In the genomic region with DNA sequence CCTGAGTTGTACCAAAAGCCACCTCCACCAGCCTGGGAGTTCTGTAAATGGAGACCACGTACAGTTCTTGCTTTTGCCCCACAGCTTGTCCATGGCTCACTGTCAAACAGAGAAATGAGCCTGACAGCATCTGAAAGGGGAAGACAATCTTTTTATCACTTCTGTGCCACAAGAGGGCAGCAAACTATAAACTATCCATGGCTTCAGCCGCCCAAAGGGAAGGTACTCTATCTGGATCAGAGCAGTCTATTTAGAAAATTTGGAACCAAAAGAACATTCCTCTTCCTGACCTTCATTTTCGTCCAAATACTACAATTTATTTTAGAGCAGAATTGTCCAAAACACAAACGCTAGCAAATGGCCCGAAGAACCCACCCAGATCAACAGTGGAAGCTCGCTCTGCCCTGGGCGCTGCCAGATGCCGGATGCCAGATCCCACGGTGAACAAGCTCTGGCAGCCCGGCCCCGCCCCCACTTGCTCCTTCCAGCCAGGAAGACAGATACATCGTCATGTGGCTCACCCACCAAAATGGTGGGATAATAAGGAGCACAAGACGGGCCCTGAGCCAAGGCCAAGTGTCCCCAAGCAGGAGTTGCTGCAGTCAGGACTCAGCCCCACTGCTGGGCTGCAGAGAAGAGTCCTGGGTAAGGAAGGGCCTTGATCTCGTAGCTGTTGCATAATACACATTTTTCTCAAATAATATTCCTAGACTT, we compare ENCODE assay signal across 8 cellular contexts. TPM values are rescaled to one million over a fixed set of nuclear protein-coding genes. Genes with fewer than 3 reads are reported as not detected.
DNase-seq lines count a peak whose midpoint lies in the region; ATAC-seq and TF ChIP-seq lines count a peak whose summit lies in the region.

No MANE protein-coding gene starts in this region.

- H3F3A ChIP-seq in PC-9 (ENCODE audit: insufficient read depth, low read depth): peaks cover 29% of the 10 kb centered on the region; the same call in 1 of the 2 replicates

- DNase-seq in DND-41 (peak; percentile 57), Kasumi-1 (lab: John Stamatoyannopoulos, UW) (peak; percentile 79 to 92), PC-9 (peak; percentile 71 to 75), foreskin fibroblast (peak; percentile 67 to 91), type B pancreatic cell (ENCODE audit: extremely low spot score, unreplicated experiment) (no peak)
- DNase-seq in activated naive CD4-positive, alpha-beta T cell treated with anti-CD3 and anti-CD28 coated beads for 36 hours: peak; percentile 67
- DNase-seq in naive thymus-derived CD8-positive, alpha-beta T cell: peak in 9 of 10 donors; percentile 18 to 72 (median 53)

- H3K4me3 Mint-ChIP-seq in activated naive CD4-positive, alpha-beta T cell treated with anti-CD3 and anti-CD28 coated beads for 36 hours: no peak overlapping the region
- H3K4me3 Mint-ChIP-seq in naive thymus-derived CD8-positive, alpha-beta T cell: no peak overlapping the region
- H3K4me3 Mint-ChIP-seq in type B pancreatic cell: peak overlapping the region; percentile 86

- TF ChIP-seq CTCF in DND-41 (IDR thresholded peaks at IDR 0.05; ENCODE audit: borderline replicate concordance, extremely low read depth, low read length, poor library complexity, severe bottlenecking) (peak; percentile 86), PC-9 (conservative IDR thresholded peaks at IDR 0.05) (peak; percentile 91), foreskin fibroblast (IDR thresholded peaks at IDR 0.05; ENCODE audit: low read depth, low read length) (peak; percentile 54), type B pancreatic cell (conservative IDR thresholded peaks at IDR 0.05) (peak; percentile 88)

- H3K4me3 ChIP-seq in DND-41 (ENCODE audit: low read depth in 1 of 2, low read length in 2 of 2) (no peak overlapping the region), PC-9 (no peak overlapping the region), foreskin fibroblast (ENCODE audit: low read depth in 1 of 2, low read length in 2 of 2) (peak overlapping the region; percentile 26 to 53)

- H3K27ac ChIP-seq in DND-41 (ENCODE audit: low read length) (no peak overlapping the region), PC-9 (no peak overlapping the region)

- H3K9me3 Mint-ChIP-seq in activated naive CD4-positive, alpha-beta T cell treated with anti-CD3 and anti-CD28 coated beads for 36 hours: no peaks in the 10 kb centered on the region
- no peaks in the 10 kb centered on the region for H3K9me3 Mint-ChIP-seq in naive thymus-derived CD8-positive, alpha-beta T cell
- no peaks in the 10 kb centered on the region for H3K9me3 Mint-ChIP-seq in type B pancreatic cell

- BruUV-seq in PC-9 (replicated peaks; lab: Mats Ljungman, UMichigan): no TSS peak

- H3K27ac Mint-ChIP-seq in activated naive CD4-positive, alpha-beta T cell treated with anti-CD3 and anti-CD28 coated beads for 36 hours: no peak overlapping the region
- peak overlapping the region in 5 of 10 donors; percentile 30 to 88 (median 51) for H3K27ac Mint-ChIP-seq in naive thymus-derived CD8-positive, alpha-beta T cell
- peak overlapping the region; percentile 94 for H3K27ac Mint-ChIP-seq in type B pancreatic cell

- CTCF ChIA-PET in PC-9 (lab: Charles Lee): interaction anchor here (0.6 to 2.5 kb wide), 18 partner anchors 16 to 580 kb away, joined by 3 to 20 read pairs (median 4); partner anchors contain the start of genes AHNAK, EEF1G, HNRNPUL2 and TUT1
- CTCF ChIA-PET in activated naive CD4-positive, alpha-beta T cell treated with anti-CD3 and anti-CD28 coated beads for 36 hours (lab: Charles Lee): interaction anchor here (0.5 to 3.8 kb wide), 29 partner anchors 9 to 411 kb away, joined by 3 to 33 read pairs (median 4); partner anchors contain the start of genes AHNAK, EEF1G, LRRN4CL and TUT1

- intact Hi-C loops in PC-9 (cut with micrococcal nuclease; ENCODE audit: unreplicated experiment): loop anchor here (1.0 to 5.0 kb wide), 7 partner anchors 85 to 487 kb away; partner anchors contain the start of genes EML3, ROM1, SLC3A2 and TMEM179B
- intact Hi-C loops in activated naive CD4-positive, alpha-beta T cell treated with anti-CD3 and anti-CD28 coated beads for 36 hours (cut with micrococcal nuclease): loop anchor here (1.0 to 10.0 kb wide), 3 partner anchors 148 to 467 kb away; no protein-coding TSS in a partner anchor

- no peaks in the 10 kb centered on the region for H3K27me3 Mint-ChIP-seq in activated naive CD4-positive, alpha-beta T cell treated with anti-CD3 and anti-CD28 coated beads for 36 hours (ENCODE audit: low read depth)
- no peaks in the 10 kb centered on the region for H3K27me3 Mint-ChIP-seq in naive thymus-derived CD8-positive, alpha-beta T cell
- H3K27me3 Mint-ChIP-seq in type B pancreatic cell: no peaks in the 10 kb centered on the region

- H3K9ac ChIP-seq in DND-41 (ENCODE audit: low read depth, low read length): no peak overlapping the region

- no peaks in the 10 kb centered on the region for H3K9me3 ChIP-seq in DND-41 (ENCODE audit: insufficient read depth, low read length, severe bottlenecking)
- H3K9me3 ChIP-seq in PC-9 (ENCODE audit: insufficient read depth, low read depth): no peaks in the 10 kb centered on the region

- no peaks in the 10 kb centered on the region for H3K9me2 ChIP-seq in PC-9 (ENCODE audit: insufficient read depth)

- H3K36me3 ChIP-seq in DND-41 (ENCODE audit: insufficient read depth, low read length): no peaks in the 10 kb centered on the region
- H3K36me3 ChIP-seq in PC-9 (ENCODE audit: low read depth): no peaks in the 10 kb centered on the region

- no peaks in the 10 kb centered on the region for H3K4me1 ChIP-seq in DND-41 (ENCODE audit: insufficient read depth, low read length)
- H3K4me1 ChIP-seq in PC-9 (replicated peaks; ENCODE audit: insufficient read depth): peaks cover 27% of the 10 kb centered on the region

- POLR2A ChIA-PET in PC-9 (lab: Charles Lee; ENCODE audit: unreplicated experiment): interaction anchor here (0.6 to 1.0 kb wide), 5 partner anchors 150 to 467 kb away, joined by 3 to 10 read pairs (median 4); partner anchors contain the start of gene C11orf98
- POLR2A ChIA-PET in naive thymus-derived CD8-positive, alpha-beta T cell (lab: Charles Lee): interaction anchor here (0.6 to 1.2 kb wide), 2 partner anchors 149 to 225 kb away, joined by 3 read pairs; no protein-coding TSS in a partner anchor

- H3K27me3 ChIP-seq in DND-41 (ENCODE audit: insufficient read depth, low read length, poor library complexity) (peaks cover 21% of the 10 kb centered on the region), PC-9 (ENCODE audit: insufficient read depth, low read depth) (no peaks in the 10 kb centered on the region)

- no peaks in the 10 kb centered on the region for H3K36me3 Mint-ChIP-seq in activated naive CD4-positive, alpha-beta T cell treated with anti-CD3 and anti-CD28 coated beads for 36 hours (ENCODE audit: low read depth)
- H3K36me3 Mint-ChIP-seq in naive thymus-derived CD8-positive, alpha-beta T cell: peaks cover 0 to 2% (median 0%) of the 10 kb centered on the region in 3 donors
- H3K36me3 Mint-ChIP-seq in type B pancreatic cell: no peaks in the 10 kb centered on the region

- H3K79me2 ChIP-seq in DND-41 (ENCODE audit: insufficient read depth, low read length): no peaks in the 10 kb centered on the region
- no peaks in the 10 kb centered on the region for H3K79me2 ChIP-seq in PC-9 (ENCODE audit: low read depth)

- H2AFZ ChIP-seq in DND-41 (ENCODE audit: low read depth, low read length) (no peak overlapping the region), PC-9 (no peak overlapping the region)

- H3K4me2 ChIP-seq in DND-41 (ENCODE audit: insufficient read depth, low read length): no peak overlapping the region
- peak overlapping the region; percentile 30; the same call in 1 of the 2 replicates for H3K4me2 ChIP-seq in PC-9

- H4K20me1 ChIP-seq in DND-41 (ENCODE audit: insufficient read depth, low read length) (no peaks in the 10 kb centered on the region; the same call in 1 of the 2 replicates), PC-9 (ENCODE audit: insufficient read depth) (no peaks in the 10 kb centered on the region)

- ATAC-seq in DND-41 (ENCODE audit: insufficient read depth, low read depth) (peak; percentile 93), GM19467 (IDR thresholded peaks at IDR 0.05; ENCODE audit: unreplicated experiment) (no peak)
- peak; percentile 74 to 75 for ATAC-seq in naive thymus-derived CD8-positive, alpha-beta T cell

- peaks cover 17% of the 10 kb centered on the region for H3K4me1 Mint-ChIP-seq in activated naive CD4-positive, alpha-beta T cell treated with anti-CD3 and anti-CD28 coated beads for 36 hours (ENCODE audit: low read depth)
- peaks cover 14 to 46% (median 37%) of the 10 kb centered on the region in 4 donors for H3K4me1 Mint-ChIP-seq in naive thymus-derived CD8-positive, alpha-beta T cell
- peaks cover 35% of the 10 kb centered on the region for H3K4me1 Mint-ChIP-seq in type B pancreatic cell (ENCODE audit: unreplicated experiment)

RNA-seq across cellular contexts. Expression of gene SCGB1A1, which starts 23.9 kb away (rescaled TPM):
- total RNA-seq in PC-9 (2021) (not detected in 2 replicates), type B pancreatic cell (ENCODE audit: low replicate concordance) (not detected in 2 replicates)
- total RNA-seq in activated naive CD4-positive, alpha-beta T cell treated with anti-CD3 and anti-CD28 coated beads for 36 hours: not detected
- not detected for total RNA-seq in naive thymus-derived CD8-positive, alpha-beta T cell
- polyA plus RNA-seq in naive thymus-derived CD8-positive, alpha-beta T cell: not detected

RNA-seq across cellular contexts. Expression of gene ASRGL1, which starts 57.7 kb away (rescaled TPM):
- total RNA-seq in PC-9 (2021) (6.2 and 8.4 TPM in 2 replicates), type B pancreatic cell (ENCODE audit: low replicate concordance) (10.0 and 48.0 TPM in 2 replicates)
- 10 to 100 TPM in 1 of 2 experiments, 1 to 10 TPM in 1; 9.5 to 11.6 TPM for total RNA-seq in activated naive CD4-positive, alpha-beta T cell treated with anti-CD3 and anti-CD28 coated beads for 36 hours
- total RNA-seq in naive thymus-derived CD8-positive, alpha-beta T cell: 1 to 10 TPM; 2.8 to 7.5 TPM
- 10 to 100 TPM in 1 of 3 donors, 1 to 10 TPM in 2; 5.1 to 13.3 (median 6.0) TPM for polyA plus RNA-seq in naive thymus-derived CD8-positive, alpha-beta T cell

Comparison
In these comparisons a context has a peak if more than half of its experiments do, and no peak if none do; other contexts are left out.
1. H3K4me3 ChIP-seq: peak in foreskin fibroblast (2 of 2); none in DND-41 (0 of 2) and PC-9 (single experiment).
2. Peak in every context shown above with its lines, with median percentiles within 50 percentile points of each other: CTCF ChIP-seq.